ENCODE assay signal across 8 cellular contexts in genomic region chr12:96399081-96399918, GRCh38. TPM values are rescaled to one million over a fixed set of nuclear protein-coding genes. Genes with fewer than 3 reads are reported as not detected.
DNase-seq lines count a peak whose midpoint lies in the region; ATAC-seq and TF ChIP-seq lines count a peak whose summit lies in the region.

No MANE protein-coding gene starts in this region.

- CTCF ChIA-PET in AG04450 (lab: Charles Lee): interaction anchor here (0.5 to 5.9 kb wide), 22 partner anchors 8 to 184 kb away, joined by 3 to 52 read pairs (median 5); partner anchors contain the start of gene CFAP54

- H3K36me3 ChIP-seq in mucosa of rectum (ENCODE audit: control insufficient read depth in 2 of 2, insufficient read depth in 2 of 2, low read length in 2 of 2): no peaks in the 10 kb centered on the region

- peaks cover 3 to 8% of the 10 kb centered on the region in 2 donors for H3K4me1 ChIP-seq in mucosa of rectum (ENCODE audit: control insufficient read depth in 2 of 2, insufficient read depth in 2 of 2, low read length in 2 of 2)

- TF ChIP-seq CTCF in AG04450 (IDR thresholded peaks at IDR 0.05; ENCODE audit: low read depth, low read length) (peak; percentile 40), epithelial cell of esophagus (IDR thresholded peaks at IDR 0.05; ENCODE audit: insufficient read depth, low read depth, low read length, missing control alignments) (no peak)

- H3K9me3 ChIP-seq in AG04450 (ENCODE audit: control insufficient read depth, insufficient read depth, low read length) (no peaks in the 10 kb centered on the region; the same call in 1 of the 2 replicates), mucosa of rectum (ENCODE audit: control insufficient read depth in 2 of 2, low read length in 2 of 2) (no peaks in the 10 kb centered on the region)

- H3K27me3 ChIP-seq in AG04450 (ENCODE audit: control insufficient read depth, insufficient read depth, low read length) (no peaks in the 10 kb centered on the region), mucosa of rectum (ENCODE audit: control insufficient read depth in 2 of 2, insufficient read depth in 2 of 2, low read length in 2 of 2) (no peaks in the 10 kb centered on the region)

- ATAC-seq in GM18517 (IDR thresholded peaks at IDR 0.05; ENCODE audit: unreplicated experiment) (peak; percentile 41), HG03045 (IDR thresholded peaks at IDR 0.05; ENCODE audit: unreplicated experiment) (peak; percentile 44)

- no peak for DNase-seq in AG04450 (ENCODE audit: low read depth, low spot score)
- peak; percentile 33 for DNase-seq in NCI-H748 treated with DMSO at 0.1 percent for 48 hours (lab: John Stamatoyannopoulos, UW)
- DNase-seq in activated T-cell treated with anti-CD3 and anti-CD28 coated beads for 24 hours (ENCODE audit: low read depth): peak; percentile 52
- DNase-seq in epithelial cell of esophagus (ENCODE audit: low read depth): peak; percentile 48
- peak; percentile 33 for DNase-seq in stimulated activated CD8-positive, alpha-beta memory T cell treated with anti-CD3 and anti-CD28 coated beads, Interleukin-7, amount 100 ng/mL, for 24 hours (ENCODE audit: low read depth)

- H3K27ac ChIP-seq in AG04450 (ENCODE audit: low read depth, low read length) (peak overlapping the region; percentile 93), mucosa of rectum (ENCODE audit: low read depth in 2 of 2, low read length in 2 of 2) (peak overlapping the region; percentile 98)

- POLR2A ChIA-PET in AG04450 (lab: Yijun Ruan, JAX): interaction anchor here (0.6 to 3.5 kb wide), 8 partner anchors 8 to 141 kb away, joined by 3 to 24 read pairs (median 4); no protein-coding TSS in a partner anchor

- H3K4me3 ChIP-seq in AG04450 (ENCODE audit: low read depth, low read length): peak overlapping the region; percentile 94
- H3K4me3 ChIP-seq in epithelial cell of esophagus (ENCODE audit: low read length): peak overlapping the region; percentile 95
- H3K4me3 ChIP-seq in mucosa of rectum (ENCODE audit: low read length in 2 of 2): peak overlapping the region; percentile 80 to 98

- H3K9ac ChIP-seq in mucosa of rectum (ENCODE audit: low read depth in 1 of 2, low read length in 2 of 2): peak overlapping the region; percentile 78 to 89

RNA-seq across cellular contexts. Expression of gene CDK17, which starts 0.9 kb away (rescaled TPM):
- 50.2 and 67.8 TPM in 2 replicates for polyA plus RNA-seq in AG04450 (2011; rRNA removed)
- 124 and 154 TPM in 2 replicates for polyA minus RNA-seq in AG04450 (2011; rRNA and poly(A)+ RNA removed)
